ENCODE assay signal across 8 cellular contexts in genomic region chr1:52055066-52055853, GRCh38. TPM values are rescaled to one million over a fixed set of nuclear protein-coding genes. Genes with fewer than 3 reads are reported as not detected.
DNase-seq lines count a peak whose midpoint lies in the region; ATAC-seq, FAIRE-seq and TF ChIP-seq lines count a peak whose summit lies in the region.

Gene TXNDC12, minus strand, starts transcription at chr1:52055191. Its CDS starts 95 bp downstream, at chr1:52055096.

- TF ChIP-seq POLR2A in transverse colon (IDR thresholded peaks at IDR 0.05), result peak; percentile 83

- H3K4me3 Mint-ChIP-seq in activated naive CD8-positive, alpha-beta T cell treated with anti-CD3 and anti-CD28 coated beads, Interleukin-2, amount 50 U/mL, for 24 hours, result peak within 1 kb of the TSS; percentile 94

- H3K4me3 ChIP-seq in GM08714 (ENCODE audit: low read length), result peak within 1 kb of the TSS; percentile 91
- peak within 1 kb of the TSS; percentile 79 to 96 (median 94) for H3K4me3 ChIP-seq in pancreas
- peak within 1 kb of the TSS; percentile 83 to 98 (median 88) for H3K4me3 ChIP-seq in transverse colon

- H3K27me3 ChIP-seq in pancreas, result no peaks in the 10 kb centered on the region
- no peaks in the 10 kb centered on the region for H3K27me3 ChIP-seq in transverse colon

- no peaks in the 10 kb centered on the region for H3K9me3 Mint-ChIP-seq in activated naive CD8-positive, alpha-beta T cell treated with anti-CD3 and anti-CD28 coated beads, Interleukin-2, amount 50 U/mL, for 24 hours

- no peak for FAIRE-seq in pancreas (lab: Jason Lieb, UNC)

- intact Hi-C loops in Right ventricle myocardium superior (cut with DNase I), result no loop called here
- intact Hi-C loops in pancreas (cut with DNase I), result no loop called here
- intact Hi-C loops in transverse colon (cut with DNase I; ENCODE audit: low total_unique reads), result no loop called here

- DNase-seq in NCI-H1417 treated with DMSO at 0.1 percent for 48 hours (lab: John Stamatoyannopoulos, UW) (peak; percentile 68), SW480 (ENCODE audit: low spot score) (peak; percentile 94), Right ventricle myocardium superior (peak; percentile 90), pancreas (peak; percentile 85 to 88 (median 86)), transverse colon (peak; percentile 91)
- DNase-seq in activated naive CD8-positive, alpha-beta T cell treated with anti-CD3 and anti-CD28 coated beads, Interleukin-2, amount 50 U/mL, for 24 hours, result peak; percentile 69

- H3K4me1 Mint-ChIP-seq in activated naive CD8-positive, alpha-beta T cell treated with anti-CD3 and anti-CD28 coated beads, Interleukin-2, amount 50 U/mL, for 24 hours, result peaks cover 58% of the 10 kb centered on the region

- TF ChIP-seq CTCF in pancreas (IDR thresholded peaks at IDR 0.05), result no peak
- TF ChIP-seq CTCF in transverse colon (IDR thresholded peaks at IDR 0.05), result no peak

- H3K36me3 ChIP-seq in pancreas (no peaks in the 10 kb centered on the region), transverse colon (peaks cover 0 to 5% (median 2%) of the 10 kb centered on the region in 4 donors)

- H3K27ac Mint-ChIP-seq in activated naive CD8-positive, alpha-beta T cell treated with anti-CD3 and anti-CD28 coated beads, Interleukin-2, amount 50 U/mL, for 24 hours, result peak within 1 kb of the TSS; percentile 98

- H3K27ac ChIP-seq in pancreas, result peak within 1 kb of the TSS; percentile 82 to 94 (median 92)
- peak within 1 kb of the TSS; percentile 90 to 93 (median 92) for H3K27ac ChIP-seq in transverse colon

- H3K9me3 ChIP-seq in pancreas (no peaks in the 10 kb centered on the region), transverse colon (no peaks in the 10 kb centered on the region)

- H3K4me1 ChIP-seq in pancreas (peaks cover 14 to 40% (median 28%) of the 10 kb centered on the region in 3 donors), transverse colon (peaks cover 9 to 47% (median 37%) of the 10 kb centered on the region in 4 donors)

- H3K27me3 Mint-ChIP-seq in activated naive CD8-positive, alpha-beta T cell treated with anti-CD3 and anti-CD28 coated beads, Interleukin-2, amount 50 U/mL, for 24 hours, result no peaks in the 10 kb centered on the region

- in situ Hi-C loops in transverse colon (cut with MboI; ENCODE audit: low pct_ligation_motif_present in 1 of 4, low pct_unique_long_range_greater_than_20kb in 1 of 4, low sequenced_read_pairs in 3 of 4), result no loop called here

- WGBS in pancreas, 2 donors, result 0% methylated on average over 45 of the region's 45 CpGs
- WGBS in transverse colon (ENCODE audit: low coverage in 1 of 2), 2 donors, result 0% methylated on average over 4 to 45 of the region's 45 CpGs

- ATAC-seq in HG02642 (IDR thresholded peaks at IDR 0.05; ENCODE audit: poor library complexity, unreplicated experiment), result peak; percentile 41
- ATAC-seq in activated naive CD8-positive, alpha-beta T cell treated with anti-CD3 and anti-CD28 coated beads, Interleukin-2, amount 50 U/mL, for 24 hours, result peak; percentile 66
- ATAC-seq in Right ventricle myocardium superior (ENCODE audit: poor library complexity), result peak; percentile 90
- peak; percentile 81 to 90 (median 84) for ATAC-seq in pancreas

- TF ChIP-seq EP300 in transverse colon (IDR thresholded peaks at IDR 0.05; ENCODE audit: low read depth), result no peak

- H3K36me3 Mint-ChIP-seq in activated naive CD8-positive, alpha-beta T cell treated with anti-CD3 and anti-CD28 coated beads, Interleukin-2, amount 50 U/mL, for 24 hours (ENCODE audit: low read depth), result peaks cover 28% of the 10 kb centered on the region

RNA-seq across cellular contexts. Expression of gene TXNDC12, which starts in this region (rescaled TPM):
- total RNA-seq in Right ventricle myocardium superior (20.9 TPM), pancreas (10 to 100 TPM; 25.7 to 39.4 (median 34.9) TPM), transverse colon (100 to 1,000 TPM in 1 of 4 donors, 10 to 100 TPM in 3; 31.4 to 103 (median 35.0) TPM)
- 10 to 100 TPM in 1 of 2 donors, 1 to 10 TPM in 1; 9.9 to 17.0 TPM for polyA plus RNA-seq in pancreas

Comparison
In these comparisons a context has a peak if more than half of its experiments do, and no peak if none do; other contexts are left out.
1. Peak in every context shown above with its lines: DNase-seq, ATAC-seq, H3K4me3 ChIP-seq and H3K27ac ChIP-seq.